8 cellular contexts compared by ENCODE assay signal in genomic region chr2:205877501-205877900, GRCh38.
"Had no signal": no experiment of that assay in that cellular context is flagged by ENCODE, and none has a peak within 500 bp of the region (broad histone marks: within the 10 kb centered on the region; RNA-seq: fewer than 3 reads in every experiment).

No MANE protein-coding gene starts in this region.

- FAIRE-seq: H1, H54 had no signal

- DNase-seq: GM23248, GOT3, H7, H9, HCEC 1CT, HFFc6 had no signal
